Comparison of ENCODE assay signal across 8 cellular contexts in the genomic region with DNA sequence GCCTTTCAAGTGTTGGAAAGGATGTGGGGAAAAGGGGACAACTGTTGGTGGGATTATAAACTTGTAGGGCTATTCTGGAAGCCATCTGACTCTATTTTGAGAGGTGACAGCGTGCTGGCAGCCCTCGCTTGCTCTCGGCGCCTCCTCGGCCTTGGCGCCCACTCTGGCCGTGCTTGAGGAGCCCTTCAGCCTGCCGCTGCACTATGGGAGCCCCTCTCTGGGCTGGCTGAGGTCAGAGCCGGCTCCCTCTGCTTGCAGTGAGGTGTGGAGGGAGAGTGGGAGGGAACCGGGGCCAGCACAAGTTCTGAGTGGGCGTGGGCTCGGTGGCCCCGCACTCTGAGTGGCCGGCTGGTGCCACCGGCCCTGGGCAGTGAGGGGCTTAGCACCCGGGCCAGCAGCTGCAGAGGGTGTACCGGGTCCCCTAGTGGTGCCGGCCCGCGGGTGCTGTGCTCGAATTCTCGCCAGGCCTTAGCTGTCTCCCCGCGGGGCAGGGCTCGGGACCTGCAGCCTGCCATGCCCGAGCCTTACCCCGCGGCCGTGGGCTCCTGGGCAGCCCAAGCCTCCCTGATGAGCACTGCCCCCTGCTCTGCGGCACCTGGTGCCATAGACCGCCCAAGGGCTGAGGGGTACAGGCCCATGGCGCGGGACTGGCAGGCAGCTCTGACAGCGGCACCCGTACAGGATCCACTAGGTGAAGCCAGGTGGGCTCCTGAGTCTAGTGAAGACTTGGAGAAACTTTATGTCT.
"Had no signal": no experiment of that assay in that cellular context is flagged by ENCODE, and none has a peak within 500 bp of the region (broad histone marks: within the 10 kb centered on the region; RNA-seq: fewer than 3 reads in every experiment).

No MANE protein-coding gene starts in this region.

- H3K27ac ChIP-seq: GM23248 had no signal

- H3K36me3 ChIP-seq: HAP-1 had no signal

- FAIRE-seq: HTR-8/SVneo had no signal

- H3K9me3 ChIP-seq: HAP-1 had no signal

- DNase-seq: GM23248, GOT3, H7, IMR-90, KBM-7 had no signal

- ATAC-seq: HCT116 had no signal

- H3K9ac ChIP-seq: GM23248 had no signal

- H2AFZ ChIP-seq: GM23248 had no signal

- H3K4me3 ChIP-seq: GM23248, HAP-1 had no signal
